In genomic region chr1:244318512-244318911, GRCh38 we compare ENCODE assay signal across 12 cellular contexts.
DNase-seq lines count a peak whose midpoint lies in the region; ATAC-seq and TF ChIP-seq lines count a peak whose summit lies in the region.
"Had no signal": no experiment of that assay in that cellular context is flagged by ENCODE, and none has a peak within 500 bp of the region (broad histone marks: within the 10 kb centered on the region; RNA-seq: fewer than 3 reads in every experiment).

No MANE protein-coding gene starts in this region.

- peaks cover 38% of the 10 kb centered on the region for H3K4me1 ChIP-seq in CD4-positive, alpha-beta memory T cell (ENCODE audit: insufficient read depth, low read length)

- CTCF ChIA-PET in CD4-positive, alpha-beta memory T cell (lab: Charles Lee; ENCODE audit: partially characterized antibody), result no interaction called here

- H3K27me3 Mint-ChIP-seq in CD4-positive, alpha-beta memory T cell, result no peaks in the 10 kb centered on the region

- H3K27ac Mint-ChIP-seq in CD4-positive, alpha-beta memory T cell, result peak overlapping the region in 4 of 7 donors; percentile 4 to 81 (median 58)

- H3K36me3 ChIP-seq in CD4-positive, alpha-beta memory T cell (ENCODE audit: insufficient read depth, low read length), result no peaks in the 10 kb centered on the region
- H3K36me3 ChIP-seq: left lung, WERI-Rb-1 had no signal

- no peaks in the 10 kb centered on the region for H3K27me3 ChIP-seq in CD4-positive, alpha-beta memory T cell (ENCODE audit: insufficient read depth, low read length)
- H3K27me3 ChIP-seq: left lung had no signal

- no peak for DNase-seq in CD4-positive, alpha-beta memory T cell
- DNase-seq in NB4 (ENCODE audit: low read depth) (peak; percentile 40), islet precursor cell (peak; percentile 27), globus pallidus (ENCODE audit: low spot score) (no peak), anterior cingulate cortex (lab: John Stamatoyannopoulos, UW) (no peak)
- DNase-seq: activated gamma-delta T cell treated with Interleukin-2 at 50 U/mL for 16 hours, Caco-2, left lung, WERI-Rb-1 had no signal

- peak overlapping the region in 4 of 8 donors; percentile 44 to 63 (median 50) for H3K4me3 Mint-ChIP-seq in CD4-positive, alpha-beta memory T cell

- H3K4me3 ChIP-seq in CD4-positive, alpha-beta memory T cell (ENCODE audit: low read length in 2 of 2), result no peak overlapping the region
- H3K4me3 ChIP-seq in NB4 (ENCODE audit: low read depth, low read length), result no peak overlapping the region
- H3K4me3 ChIP-seq: left lung had no signal

- ATAC-seq in GM18909 (IDR thresholded peaks at IDR 0.05; ENCODE audit: poor library complexity, unreplicated experiment) (peak; percentile 29), GM21381 (IDR thresholded peaks at IDR 0.05; ENCODE audit: unreplicated experiment) (no peak)
- ATAC-seq: left lung, sciatic nerve had no signal

- no peak for TF ChIP-seq POLR2A in NB4 (IDR thresholded peaks at IDR 0.05; ENCODE audit: extremely low read depth, insufficient read length)

- H3K36me3 Mint-ChIP-seq in CD4-positive, alpha-beta memory T cell, result peaks cover 0 to 9% of the 10 kb centered on the region in 2 donors

- intact Hi-C loops in CD4-positive, alpha-beta memory T cell (cut with micrococcal nuclease), result no loop called here

- POLR2A ChIA-PET in CD4-positive, alpha-beta memory T cell (lab: Charles Lee; ENCODE audit: partially characterized antibody), result no interaction called here

- no peak overlapping the region for H3K27ac ChIP-seq in CD4-positive, alpha-beta memory T cell (ENCODE audit: low read depth, low read length)
- H3K27ac ChIP-seq: WERI-Rb-1 had no signal

- no peak for TF ChIP-seq CTCF in NB4 (IDR thresholded peaks at IDR 0.05; ENCODE audit: low read depth, low read length)

- H3K4me1 Mint-ChIP-seq in CD4-positive, alpha-beta memory T cell, result peaks cover 20 to 40% (median 32%) of the 10 kb centered on the region in 4 donors

- no peaks in the 10 kb centered on the region for H3K9me3 Mint-ChIP-seq in CD4-positive, alpha-beta memory T cell

- H3K9me3 ChIP-seq in CD4-positive, alpha-beta memory T cell (ENCODE audit: control insufficient read depth in 1 of 2, low read length in 2 of 2), result no peaks in the 10 kb centered on the region
- H3K9me3 ChIP-seq: Caco-2, left lung had no signal

Comparison
In these comparisons a context has a peak if more than half of its experiments do, and no peak if none do; other contexts are left out.
1. DNase-seq: peak in NB4 (single experiment) and islet precursor cell (single experiment); none in CD4-positive, alpha-beta memory T cell (0 of 5), globus pallidus (single experiment) and anterior cingulate cortex (0 of 58).